In genomic region chr19:8456064-8456463, GRCh38 we compare ENCODE assay signal across 11 cellular contexts. TPM values are rescaled to one million over a fixed set of nuclear protein-coding genes. Genes with fewer than 3 reads are reported as not detected.
A peak's percentile ranks its signal among the peaks of the same experiment; 100 is the strongest.
DNase-seq lines count a peak whose midpoint lies in the region; ATAC-seq, FAIRE-seq and TF ChIP-seq lines count a peak whose summit lies in the region.
"Had no signal": no experiment of that assay in that cellular context is flagged by ENCODE, and none has a peak within 500 bp of the region (broad histone marks: within the 10 kb centered on the region; RNA-seq: fewer than 3 reads in every experiment).

No MANE protein-coding gene starts in this region.

- DNase-seq in DMS53 (lab: John Stamatoyannopoulos, UW) (peak; percentile 25), DMS53 treated with DMSO at 0.1 percent for 48 hours (lab: John Stamatoyannopoulos, UW; ENCODE audit: unreplicated experiment) (no peak), T-helper 17 cell (no peak), fibroblast of villous mesenchyme (ENCODE audit: low read depth) (no peak), osteocyte (ENCODE audit: extremely low spot score, unreplicated experiment) (no peak), small intestine (no peak), NCI-H187 treated with DMSO at 0.1 percent for 48 hours (lab: John Stamatoyannopoulos, UW) (no peak), SW480 (ENCODE audit: low spot score) (no peak)
- DNase-seq: 8988T, NCI-H510A, SHP77 had no signal

- no peaks in the 10 kb centered on the region for H3K36me3 Mint-ChIP-seq in T-helper 17 cell (ENCODE audit: low read depth)
- peaks cover 25% of the 10 kb centered on the region for H3K36me3 Mint-ChIP-seq in osteocyte (ENCODE audit: unreplicated experiment)

- no peak for ATAC-seq in T-helper 17 cell

- H3K4me1 Mint-ChIP-seq in T-helper 17 cell (peaks cover 53% of the 10 kb centered on the region), osteocyte (ENCODE audit: unreplicated experiment) (peaks cover 83% of the 10 kb centered on the region)

- H3K4me3 ChIP-seq in fibroblast of villous mesenchyme (ENCODE audit: low read depth, low read length) (no peak overlapping the region), small intestine (ENCODE audit: low read depth in 1 of 2, low read length in 2 of 2) (no peak overlapping the region)

- no peak overlapping the region for H3K27ac ChIP-seq in small intestine (ENCODE audit: low read depth in 1 of 2, low read length in 1 of 2)

- H3K4me1 ChIP-seq in small intestine (ENCODE audit: control insufficient read depth in 2 of 2, insufficient read depth in 1 of 2, low read depth in 1 of 2, low read length in 1 of 2) = peaks cover 0 to 35% of the 10 kb centered on the region in 2 donors

- peak overlapping the region; percentile 77 for H3K27ac Mint-ChIP-seq in T-helper 17 cell
- no peak overlapping the region for H3K27ac Mint-ChIP-seq in osteocyte (ENCODE audit: unreplicated experiment)

- H3K9me3 ChIP-seq in T-helper 17 cell (ENCODE audit: control insufficient read depth, low read length, poor library complexity, severe bottlenecking) = no peaks in the 10 kb centered on the region
- no peaks in the 10 kb centered on the region for H3K9me3 ChIP-seq in small intestine (ENCODE audit: control insufficient read depth, low read depth)

- no peak for FAIRE-seq in small intestine (lab: Jason Lieb, UNC)

- H3K9me3 Mint-ChIP-seq in osteocyte (ENCODE audit: unreplicated experiment) = no peaks in the 10 kb centered on the region

- no peaks in the 10 kb centered on the region for H3K27me3 ChIP-seq in small intestine (ENCODE audit: control insufficient read depth in 2 of 2, insufficient read depth in 2 of 2, low read length in 2 of 2)

- H3K27me3 Mint-ChIP-seq in T-helper 17 cell (no peaks in the 10 kb centered on the region), osteocyte (ENCODE audit: unreplicated experiment) (no peaks in the 10 kb centered on the region)

- peaks cover 0 to 13% of the 10 kb centered on the region in 2 donors for H3K36me3 ChIP-seq in small intestine (ENCODE audit: control insufficient read depth in 2 of 2, insufficient read depth in 2 of 2, low read length in 2 of 2)

- H3K4me3 Mint-ChIP-seq in T-helper 17 cell (no peak overlapping the region), osteocyte (ENCODE audit: unreplicated experiment) (no peak overlapping the region)

- 61 to 74% (median 66%) methylated on average over 7 of the region's 7 CpGs for WGBS in small intestine, 3 donors

- TF ChIP-seq CTCF in fibroblast of villous mesenchyme (IDR thresholded peaks at IDR 0.05; ENCODE audit: insufficient read depth, low read depth, low read length) (peak; percentile 42), osteocyte (IDR thresholded peaks at IDR 0.05) (peak; percentile 24)

RNA-seq across cellular contexts. Expression of gene HNRNPM, which starts 11.3 kb away (rescaled TPM):
- total RNA-seq in T-helper 17 cell (100 to 1,000 TPM; 248 to 259 TPM), fibroblast of villous mesenchyme (41.9 and 49.0 TPM in 2 replicates), osteocyte (154 and 156 TPM in 2 replicates)
- 100 to 1,000 TPM in 1 of 3 donors, 10 to 100 TPM in 2; 98.6 to 225 (median 99.4) TPM for polyA plus RNA-seq in small intestine

RNA-seq across cellular contexts. Expression of gene MARCHF2, which starts 43.0 kb away (rescaled TPM):
- 100 to 1,000 TPM in 1 of 2 donors, 10 to 100 TPM in 1; 26.9 to 108 TPM for total RNA-seq in T-helper 17 cell
- total RNA-seq in fibroblast of villous mesenchyme = 51.8 and 70.9 TPM in 2 replicates
- 45.0 and 50.6 TPM in 2 replicates for total RNA-seq in osteocyte
- polyA plus RNA-seq in small intestine = 10 to 100 TPM; 20.9 to 30.0 (median 28.0) TPM

RNA-seq across cellular contexts. Expression of gene PRAM1, which starts 46.4 kb away (rescaled TPM):
- total RNA-seq in T-helper 17 cell (1 to 10 TPM; 5.2 to 7.4 TPM), fibroblast of villous mesenchyme (under 0.01 TPM in 1 of 2 replicates, not detected in the other), osteocyte (0.24 and 0.42 TPM in 2 replicates)
- polyA plus RNA-seq in small intestine = under 1 TPM; 0.45 to 0.81 (median 0.69) TPM

RNA-seq across cellular contexts. Expression of gene ZNF414, which starts 57.9 kb away (rescaled TPM):
- total RNA-seq in T-helper 17 cell = 10 to 100 TPM; 45.1 to 46.2 TPM
- 5.2 and 6.4 TPM in 2 replicates for total RNA-seq in fibroblast of villous mesenchyme
- 23.9 and 29.9 TPM in 2 replicates for total RNA-seq in osteocyte
- 10 to 100 TPM in 2 of 3 donors, 1 to 10 TPM in 1; 6.5 to 28.2 (median 12.7) TPM for polyA plus RNA-seq in small intestine
